1 cellular context compared by ENCODE assay signal in genomic region chr15:77032647-77033416, GRCh38.
TF ChIP-seq lines count a peak whose summit lies in the region.

No MANE protein-coding gene starts in this region.

TF ChIP-seq in HepG2, 621 proteins besides CTCF, POLR2A, EP300 and RAD21:
- peak; percentile 9 for TF ChIP-seq AGO2 (optimal IDR thresholded peaks at IDR 0.05; ENCODE audit: low read depth, low read length)
- 0 out of 2 replicates have a peak, but pooled peaks have one; percentile 21 for TF ChIP-seq ZNF232 (CRISPR knock-in tag; IDR thresholded peaks at IDR 0.05; ENCODE audit: borderline replicate concordance)
- no peak for TF ChIP-seq ZNF784 (CRISPR knock-in tag; IDR thresholded peaks at IDR 0.05; ENCODE audit: borderline replicate concordance)
- 0 out of 2 replicates have a peak, but pooled peaks have one; percentile 4 for TF ChIP-seq AKAP8 (CRISPR knock-in tag; IDR thresholded peaks at IDR 0.05)
- TF ChIP-seq ZMYM3 (CRISPR knock-in tag; IDR thresholded peaks at IDR 0.05) = peak; percentile 62; the same call in 1 of the 2 replicates
- TF ChIP-seq ZFP37 (CRISPR knock-in tag; IDR thresholded peaks at IDR 0.05; ENCODE audit: borderline replicate concordance) = no peak
- TF ChIP-seq ZSCAN25 (CRISPR knock-in tag; IDR thresholded peaks at IDR 0.05) = peak; percentile 56; the same call in 1 of the 2 replicates
- TF ChIP-seq, protein P1, sequence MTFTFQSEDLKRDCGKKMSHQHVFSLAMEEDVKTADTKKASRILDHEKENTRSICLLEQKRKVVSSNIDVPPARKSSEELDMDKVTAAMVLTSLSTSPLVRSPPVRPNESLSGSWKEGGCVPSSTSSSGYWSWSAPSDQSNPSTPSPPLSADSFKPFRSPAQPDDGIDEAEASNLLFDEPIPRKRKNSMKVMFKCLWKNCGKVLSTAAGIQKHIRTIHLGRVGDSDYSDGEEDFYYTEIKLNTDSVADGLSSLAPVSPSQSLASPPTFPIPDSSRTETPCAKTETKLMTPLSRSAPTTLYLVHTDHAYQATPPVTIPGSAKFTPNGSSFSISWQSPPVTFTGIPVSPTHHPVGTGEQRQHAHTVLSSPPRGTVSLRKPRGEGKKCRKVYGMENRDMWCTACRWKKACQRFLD (CRISPR knock-in tag; IDR thresholded peaks at IDR 0.05; ENCODE audit: borderline replicate concordance) = 0 out of 2 replicates have a peak, but pooled peaks have one; percentile 22
- 0 out of 2 replicates have a peak, but pooled peaks have one; percentile 7 for TF ChIP-seq ZIK1 (CRISPR knock-in tag; IDR thresholded peaks at IDR 0.05; ENCODE audit: borderline replicate concordance, low read depth)
- peak; percentile 7 for TF ChIP-seq IKZF4 (CRISPR knock-in tag; IDR thresholded peaks at IDR 0.05; ENCODE audit: borderline replicate concordance, low read depth, not compliant biosample characterization)
- TF ChIP-seq KDM1A (CRISPR knock-in tag; IDR thresholded peaks at IDR 0.05) = peak; percentile 58; the same call in 1 of the 2 replicates
- peak; percentile 83; the same call in 1 of the 2 replicates for TF ChIP-seq ZKSCAN1 (IDR thresholded peaks at IDR 0.05; ENCODE audit: low read length)
- TF ChIP-seq EED (CRISPR knock-in tag; IDR thresholded peaks at IDR 0.05) = no peak
- no peak for TF ChIP-seq TAF1 (CRISPR knock-in tag; IDR thresholded peaks at IDR 0.05)
- no peak for TF ChIP-seq THAP7 (CRISPR knock-in tag; IDR thresholded peaks at IDR 0.05)
- TF ChIP-seq SAP130 (CRISPR knock-in tag; IDR thresholded peaks at IDR 0.05; ENCODE audit: low read depth) = no peak
- no peak for TF ChIP-seq PRMT3 (CRISPR knock-in tag; IDR thresholded peaks at IDR 0.05; ENCODE audit: borderline replicate concordance, low read depth)
- no peak for TF ChIP-seq BCL6 (CRISPR knock-in tag; IDR thresholded peaks at IDR 0.05)
- peak; percentile 7 for TF ChIP-seq XRCC5 (optimal IDR thresholded peaks at IDR 0.05; ENCODE audit: low read length)
